In the genomic region with DNA sequence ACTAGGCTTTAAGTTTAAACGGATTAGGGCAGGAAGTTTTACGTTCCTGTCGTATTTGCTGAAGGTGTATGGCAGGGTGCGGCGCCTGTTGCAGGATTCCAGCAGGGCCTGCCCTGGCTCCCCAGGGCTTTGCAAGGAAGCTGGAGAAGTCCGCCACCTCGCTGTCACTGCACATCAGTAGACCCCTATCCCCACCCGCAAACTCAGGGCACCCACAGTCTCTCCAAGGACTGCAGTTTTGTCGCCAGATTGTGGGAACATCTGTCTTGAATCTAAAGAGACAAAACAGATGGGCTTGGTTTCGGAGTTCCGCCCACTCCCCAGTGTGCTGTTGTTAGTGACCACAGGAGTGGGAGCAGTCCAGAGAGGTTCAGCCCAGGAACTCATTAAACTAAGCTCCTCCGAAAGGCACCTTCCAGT, we compare ENCODE assay signal across 14 cellular contexts.
A peak's percentile ranks its signal among the peaks of the same experiment; 100 is the strongest.
DNase-seq lines count a peak whose midpoint lies in the region; ATAC-seq and TF ChIP-seq lines count a peak whose summit lies in the region.
"Had no signal": no experiment of that assay in that cellular context is flagged by ENCODE, and none has a peak within 500 bp of the region (broad histone marks: within the 10 kb centered on the region; RNA-seq: fewer than 3 reads in every experiment).

No MANE protein-coding gene starts in this region.

- no peaks in the 10 kb centered on the region for H3K9me2 ChIP-seq in HCT116 (ENCODE audit: insufficient read depth)

- no peak overlapping the region for H2AFZ ChIP-seq in HCT116 (ENCODE audit: low read depth, low read length, poor library complexity, severe bottlenecking)

- no TSS peak for BruUV-seq in HCT116 (replicated peaks; lab: Mats Ljungman, UMichigan)

- RAD21 ChIA-PET in HCT116 (lab: Charles Lee; ENCODE audit: low non-redundant PET in 1 of 2, low total read pairs in 2 of 2, uncharacterized antibody in 2 of 2, unreplicated experiment in 2 of 2), result no interaction called here

- H3K36me3 ChIP-seq in HCT116 (ENCODE audit: control insufficient read depth in 1 of 2, insufficient read depth in 2 of 2, low read length in 2 of 2), result no peaks in the 10 kb centered on the region
- H3K36me3 ChIP-seq: stomach had no signal

- H3K27ac Mint-ChIP-seq in type B pancreatic cell, result peak overlapping the region; percentile 95
- H3K27ac Mint-ChIP-seq: activated CD4-positive, alpha-beta memory T cell treated with anti-CD3 and anti-CD28 coated beads for 36 hours had no signal

- CTCF ChIA-PET in HCT116 (lab: Charles Lee), result no interaction called here
- CTCF ChIA-PET in RWPE1 (lab: Yijun Ruan, JAX), result no interaction called here

- H3K4me3 ChIP-seq in HCT116 (replicated peaks in 1 of 2; ENCODE audit: low read depth in 1 of 2, low read length in 2 of 2), result no peak overlapping the region
- H3K4me3 ChIP-seq: stomach had no signal

- peak; percentile 52 for ATAC-seq in HCT116

- TF ChIP-seq RAD21 in HCT116 (IDR thresholded peaks at IDR 0.05; ENCODE audit: low read depth), result no peak

- peaks cover 7% of the 10 kb centered on the region for H3K4me1 Mint-ChIP-seq in type B pancreatic cell (ENCODE audit: unreplicated experiment)

- peaks cover 13% of the 10 kb centered on the region for H3K9me3 Mint-ChIP-seq in type B pancreatic cell
- H3K9me3 Mint-ChIP-seq: activated CD4-positive, alpha-beta memory T cell treated with anti-CD3 and anti-CD28 coated beads for 36 hours had no signal

- H3K27ac ChIP-seq in HCT116 (ENCODE audit: low read depth, low read length) (no peak overlapping the region), RWPE1 (peak overlapping the region; percentile 19; the same call in 1 of the 2 replicates)
- H3K27ac ChIP-seq: stomach had no signal

- H4K20me1 ChIP-seq in HCT116 (ENCODE audit: insufficient read depth), result no peaks in the 10 kb centered on the region

- H3K36me3 Mint-ChIP-seq in type B pancreatic cell, result peaks cover 4% of the 10 kb centered on the region
- H3K36me3 Mint-ChIP-seq: activated CD4-positive, alpha-beta memory T cell treated with anti-CD3 and anti-CD28 coated beads for 36 hours had no signal

- POLR2A ChIA-PET in HCT116 (lab: Charles Lee) (no interaction called here), RWPE1 (lab: Yijun Ruan, JAX; ENCODE audit: low non-redundant PET) (no interaction called here)

- H3K27me3 ChIP-seq in HCT116 (ENCODE audit: insufficient read depth, low read length), result no peaks in the 10 kb centered on the region
- H3K27me3 ChIP-seq: stomach had no signal

- no peaks in the 10 kb centered on the region for H3K27me3 Mint-ChIP-seq in type B pancreatic cell
- H3K27me3 Mint-ChIP-seq: activated CD4-positive, alpha-beta memory T cell treated with anti-CD3 and anti-CD28 coated beads for 36 hours had no signal

- no peak for TF ChIP-seq POLR2A in HCT116 (IDR thresholded peaks at IDR 0.05; ENCODE audit: borderline replicate concordance, extremely low read depth, insufficient read depth, insufficient read length)

- no peaks in the 10 kb centered on the region for H3K79me2 ChIP-seq in HCT116 (ENCODE audit: insufficient read depth, low read length)

- no peak overlapping the region for H3K4me3 Mint-ChIP-seq in type B pancreatic cell
- H3K4me3 Mint-ChIP-seq: activated CD4-positive, alpha-beta memory T cell treated with anti-CD3 and anti-CD28 coated beads for 36 hours had no signal

- TF ChIP-seq CTCF in HCT116 (IDR thresholded peaks at IDR 0.05 in 2 of 3, conservative IDR thresholded peaks at IDR 0.05 in 1 of 3; ENCODE audit: borderline replicate concordance in 1 of 3, insufficient read depth in 1 of 3, low read depth in 2 of 3, low read length in 2 of 3) (no peak), RWPE1 (conservative IDR thresholded peaks at IDR 0.05; ENCODE audit: low read depth) (no peak), type B pancreatic cell (conservative IDR thresholded peaks at IDR 0.05) (no peak)

- peak overlapping the region; percentile 52 for H3K4me2 ChIP-seq in HCT116 (ENCODE audit: low read length)

- DNase-seq in HCT116 (ENCODE audit: low read depth, low spot score) (no peak), RWPE1 (ENCODE audit: low spot score) (peak; percentile 52), iPS-NIHi11 (ENCODE audit: low spot score) (peak; percentile 43), type B pancreatic cell (ENCODE audit: extremely low spot score, unreplicated experiment) (no peak), kidney tubule cell (ENCODE audit: low spot score) (no peak), NCI-H187 treated with DMSO at 0.1 percent for 48 hours (lab: John Stamatoyannopoulos, UW) (no peak), SIG-M5 treated with dmso at 0.1 percent for 504 hours (lab: John Stamatoyannopoulos, UW; ENCODE audit: unreplicated experiment) (no peak)
- DNase-seq: activated CD4-positive, alpha-beta memory T cell treated with anti-CD3 and anti-CD28 coated beads for 36 hours; activated effector memory CD4-positive, alpha-beta T cell treated with Interleukin-2 at 50 U/mL for 16 hours; NCI-H510A treated with DMSO at 0.1 percent for 48 hours; retina; RPMI8226; stomach; T-helper 9 cell had no signal

- intact Hi-C loops in HCT116 (cut with micrococcal nuclease), result no loop called here

- H3K9ac ChIP-seq in HCT116 (ENCODE audit: low read length), result no peak overlapping the region

- no peaks in the 10 kb centered on the region for H3K9me3 ChIP-seq in HCT116 (ENCODE audit: control insufficient read depth in 1 of 2, insufficient read depth in 1 of 2, low read depth in 1 of 2, low read length in 2 of 2)
- H3K9me3 ChIP-seq: stomach had no signal

- peaks cover 13 to 56% of the 10 kb centered on the region in 2 experiments for H3K4me1 ChIP-seq in HCT116 (ENCODE audit: control insufficient read depth in 1 of 2, insufficient read depth in 2 of 2, low read length in 2 of 2)

TF ChIP-seq in HCT116, 20 proteins besides CTCF, POLR2A, EP300 and RAD21 (continues in another document):
- TF ChIP-seq ZNF274 (IDR thresholded peaks at IDR 0.05; ENCODE audit: low read depth, low read length), result no peak
- no peak for TF ChIP-seq SIN3A (IDR thresholded peaks at IDR 0.05; ENCODE audit: low read depth)
- TF ChIP-seq YY1 (IDR thresholded peaks at IDR 0.05; ENCODE audit: extremely low read depth, insufficient replicate concordance, low read depth, low read length), result no peak
- TF ChIP-seq ELF1 (IDR thresholded peaks at IDR 0.05; ENCODE audit: borderline replicate concordance, low read depth), result no peak
- no peak for TF ChIP-seq ZFX (IDR thresholded peaks at IDR 0.05)
- no peak for TF ChIP-seq REST (IDR thresholded peaks at IDR 0.05; ENCODE audit: low read depth)
- no peak for TF ChIP-seq CEBPB (IDR thresholded peaks at IDR 0.05; ENCODE audit: low read depth)
- TF ChIP-seq, protein P1, sequence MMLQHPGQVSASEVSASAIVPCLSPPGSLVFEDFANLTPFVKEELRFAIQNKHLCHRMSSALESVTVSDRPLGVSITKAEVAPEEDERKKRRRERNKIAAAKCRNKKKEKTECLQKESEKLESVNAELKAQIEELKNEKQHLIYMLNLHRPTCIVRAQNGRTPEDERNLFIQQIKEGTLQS (IDR thresholded peaks at IDR 0.05), result no peak
- no peak for TF ChIP-seq EGR1 (IDR thresholded peaks at IDR 0.05; ENCODE audit: low read depth)
- TF ChIP-seq TCF7L2 (IDR thresholded peaks at IDR 0.05; ENCODE audit: borderline replicate concordance, extremely low read depth, insufficient read depth, insufficient read length), result no peak
- no peak for TF ChIP-seq EZH2phosphoT487 (IDR thresholded peaks at IDR 0.05; ENCODE audit: borderline replicate concordance)
- no peak for TF ChIP-seq EZH2 (IDR thresholded peaks at IDR 0.05)
- no peak for TF ChIP-seq SRF (IDR thresholded peaks at IDR 0.05; ENCODE audit: low read depth)
- no peak for TF ChIP-seq FOSL1 (IDR thresholded peaks at IDR 0.05; ENCODE audit: low read depth)
- no peak for TF ChIP-seq SP1 (IDR thresholded peaks at IDR 0.05; ENCODE audit: low read depth)
- no peak for TF ChIP-seq JUND (IDR thresholded peaks at IDR 0.05)
- no peak for TF ChIP-seq ZBTB33 (IDR thresholded peaks at IDR 0.05; ENCODE audit: extremely low read depth, insufficient replicate concordance, low read length)

Comparison
In these comparisons a context has a peak if more than half of its experiments do, and no peak if none do; other contexts are left out.
1. DNase-seq: peak in RWPE1 (single experiment) and iPS-NIHi11 (single experiment); none in HCT116 (single experiment), type B pancreatic cell (single experiment), kidney tubule cell (single experiment), NCI-H187 treated with DMSO at 0.1 percent for 48 hours (single experiment) and SIG-M5 treated with dmso at 0.1 percent for 504 hours (single experiment).